16 cellular contexts compared by ENCODE assay signal in genomic region chr5:74112372-74112875, GRCh38.
"Had no signal": no experiment of that assay in that cellular context is flagged by ENCODE, and none has a peak within 500 bp of the region (broad histone marks: within the 10 kb centered on the region; RNA-seq: fewer than 3 reads in every experiment).

No MANE protein-coding gene starts in this region.

- DNase-seq: activated CD4-positive, alpha-beta memory T cell treated with anti-CD3 and anti-CD28 coated beads, Interleukin-2, amount 10 ng/mL, durations not matched to agents 7 days and 5 days; activated CD4-positive, alpha-beta T cell treated with anti-CD3 and anti-CD28 coated beads for 36 hours; activated gamma-delta T cell; activated naive CD8-positive, alpha-beta T cell treated with anti-CD3 and anti-CD28 coated beads for 36 hours; activated T-cell treated with anti-CD3 and anti-CD28 coated beads, Interleukin-2, amount 50 U/mL, for 48 hours; dorsolateral prefrontal cortex; left colon; natural killer cell; stimulated activated CD4-positive, alpha-beta T cell treated with anti-CD3 and anti-CD28 coated beads, Interleukin-2, amount 100 ng/mL, for 24 hours; stimulated activated naive CD4-positive, alpha-beta T cell; substantia nigra; WERI-Rb-1 had no signal

- H3K27ac Mint-ChIP-seq: activated CD4-positive, alpha-beta memory T cell treated with anti-CD3 and anti-CD28 coated beads, Interleukin-2, amount 10 ng/mL, durations not matched to agents 7 days and 5 days; activated CD4-positive, alpha-beta T cell treated with anti-CD3 and anti-CD28 coated beads for 36 hours; activated naive CD8-positive, alpha-beta T cell treated with anti-CD3 and anti-CD28 coated beads for 36 hours; natural killer cell; type B pancreatic cell had no signal

- H3K4me1 Mint-ChIP-seq: activated CD4-positive, alpha-beta memory T cell treated with anti-CD3 and anti-CD28 coated beads, Interleukin-2, amount 10 ng/mL, durations not matched to agents 7 days and 5 days; activated CD4-positive, alpha-beta T cell treated with anti-CD3 and anti-CD28 coated beads for 36 hours; activated naive CD8-positive, alpha-beta T cell treated with anti-CD3 and anti-CD28 coated beads for 36 hours; natural killer cell had no signal

- H3K36me3 Mint-ChIP-seq: activated naive CD8-positive, alpha-beta T cell treated with anti-CD3 and anti-CD28 coated beads for 36 hours; natural killer cell; type B pancreatic cell had no signal

- H3K4me3 Mint-ChIP-seq: activated CD4-positive, alpha-beta memory T cell treated with anti-CD3 and anti-CD28 coated beads, Interleukin-2, amount 10 ng/mL, durations not matched to agents 7 days and 5 days; activated CD4-positive, alpha-beta T cell treated with anti-CD3 and anti-CD28 coated beads for 36 hours; activated naive CD8-positive, alpha-beta T cell treated with anti-CD3 and anti-CD28 coated beads for 36 hours; natural killer cell; type B pancreatic cell had no signal

- ATAC-seq: activated CD4-positive, alpha-beta T cell treated with anti-CD3 and anti-CD28 coated beads for 36 hours; esophagus mucosa; left colon; natural killer cell; sciatic nerve had no signal

- H3K27me3 Mint-ChIP-seq: type B pancreatic cell had no signal

- H3K9me3 Mint-ChIP-seq: activated CD4-positive, alpha-beta memory T cell treated with anti-CD3 and anti-CD28 coated beads, Interleukin-2, amount 10 ng/mL, durations not matched to agents 7 days and 5 days; activated naive CD8-positive, alpha-beta T cell treated with anti-CD3 and anti-CD28 coated beads for 36 hours; natural killer cell; type B pancreatic cell had no signal

- H3K27ac ChIP-seq: breast epithelium, dorsolateral prefrontal cortex, WERI-Rb-1 had no signal
